ENCODE assay signal across 1 cellular context in genomic region chr2:18940184-18940583, GRCh38.
TF ChIP-seq lines count a peak whose summit lies in the region.

No MANE protein-coding gene starts in this region.

TF ChIP-seq in GM12878, 131 proteins besides CTCF, POLR2A, EP300 and RAD21 (continued from another document):
- TF ChIP-seq ELK1 (IDR thresholded peaks at IDR 0.05; ENCODE audit: low read depth, low read length): no peak
- TF ChIP-seq ZZZ3 (IDR thresholded peaks at IDR 0.05; ENCODE audit: control insufficient read depth, insufficient read length, low read depth): no peak
- TF ChIP-seq MYB (IDR thresholded peaks at IDR 0.05; ENCODE audit: borderline replicate concordance, low read depth, low read length): no peak
- TF ChIP-seq PBX3 (IDR thresholded peaks at IDR 0.05; ENCODE audit: insufficient replicate concordance, low read depth, low read length): peak; percentile 61
- TF ChIP-seq POU2F2 (IDR thresholded peaks at IDR 0.05; ENCODE audit: borderline replicate concordance, low read depth, low read length): no peak
- TF ChIP-seq CHD2 (IDR thresholded peaks at IDR 0.05; ENCODE audit: borderline replicate concordance, low read depth, low read length): no peak
- no peak for TF ChIP-seq USF2 (IDR thresholded peaks at IDR 0.05; ENCODE audit: borderline replicate concordance, low read depth, low read length)
- no peak for TF ChIP-seq E4F1 (IDR thresholded peaks at IDR 0.05; ENCODE audit: borderline replicate concordance, partially characterized antibody)
- no peak for TF ChIP-seq CHD1 (IDR thresholded peaks at IDR 0.05; ENCODE audit: low read depth, low read length)
- no peak for TF ChIP-seq SP1 (IDR thresholded peaks at IDR 0.05; ENCODE audit: low read depth, low read length)
- TF ChIP-seq ZNF207 (IDR thresholded peaks at IDR 0.05; ENCODE audit: borderline replicate concordance): no peak
- TF ChIP-seq ZNF274 (IDR thresholded peaks at IDR 0.05; ENCODE audit: insufficient read depth, insufficient read length): no peak
- no peak for TF ChIP-seq YBX1 (IDR thresholded peaks at IDR 0.05)
- TF ChIP-seq MYC (IDR thresholded peaks at IDR 0.05; ENCODE audit: insufficient read depth, insufficient read length, insufficient replicate concordance, low read length, severe bottlenecking): no peak
- TF ChIP-seq ZNF217 (IDR thresholded peaks at IDR 0.05): no peak
- TF ChIP-seq SIX5 (IDR thresholded peaks at IDR 0.05; ENCODE audit: low read depth, low read length, severe bottlenecking): no peak
- no peak for TF ChIP-seq POLR2AphosphoS5 (IDR thresholded peaks at IDR 0.05; ENCODE audit: low read length)
- peak; percentile 28; the same call in 1 of the 2 replicates for TF ChIP-seq RUNX3 (IDR thresholded peaks at IDR 0.05; ENCODE audit: low read length)
- no peak for TF ChIP-seq WRNIP1 (IDR thresholded peaks at IDR 0.05; ENCODE audit: borderline replicate concordance, low read depth, low read length)
- no peak for TF ChIP-seq CEBPB (IDR thresholded peaks at IDR 0.05; ENCODE audit: borderline replicate concordance in 1 of 2, low read depth in 2 of 2, low read length in 2 of 2)
- TF ChIP-seq STAT1 (conservative IDR thresholded peaks at IDR 0.05): no peak
- no peak for TF ChIP-seq EED (IDR thresholded peaks at IDR 0.05; ENCODE audit: low read depth)
- no peak for TF ChIP-seq ATF7 (IDR thresholded peaks at IDR 0.05; ENCODE audit: low read depth)
- TF ChIP-seq PAX5 (IDR thresholded peaks at IDR 0.05; ENCODE audit: borderline replicate concordance, low read depth, low read length): no peak
- no peak for TF ChIP-seq NFYA (IDR thresholded peaks at IDR 0.05; ENCODE audit: borderline replicate concordance, low read depth, low read length)
- TF ChIP-seq JUND (IDR thresholded peaks at IDR 0.05; ENCODE audit: low read depth, low read length): no peak
- TF ChIP-seq SPI1 (IDR thresholded peaks at IDR 0.05; ENCODE audit: borderline replicate concordance, insufficient read depth, low read depth, low read length): peak; percentile 83; the same call in 1 of the 2 replicates
- 0 out of 2 replicates have a peak, but pooled peaks have one; percentile 14 for TF ChIP-seq RELB (IDR thresholded peaks at IDR 0.05; ENCODE audit: low read depth)
- TF ChIP-seq REST (IDR thresholded peaks at IDR 0.05; ENCODE audit: low read depth, low read length): no peak
- TF ChIP-seq CHD4 (IDR thresholded peaks at IDR 0.05): no peak
- TF ChIP-seq TCF12 (IDR thresholded peaks at IDR 0.05; ENCODE audit: low read depth, low read length): no peak
- TF ChIP-seq TCF3 (IDR thresholded peaks at IDR 0.05; ENCODE audit: borderline replicate concordance, insufficient read depth, low read depth, low read length): no peak
- TF ChIP-seq LARP7 (IDR thresholded peaks at IDR 0.05): no peak
